In genomic region chr11:103709366-103709765, GRCh38 we compare ENCODE assay signal across 18 cellular contexts.
A peak's percentile ranks its signal among the peaks of the same experiment; 100 is the strongest.
DNase-seq lines count a peak whose midpoint lies in the region; ATAC-seq, FAIRE-seq and TF ChIP-seq lines count a peak whose summit lies in the region.
"Had no signal": no experiment of that assay in that cellular context is flagged by ENCODE, and none has a peak within 500 bp of the region (broad histone marks: within the 10 kb centered on the region; RNA-seq: fewer than 3 reads in every experiment).

No MANE protein-coding gene starts in this region.

- H3K79me2 ChIP-seq in GM12878 (ENCODE audit: control insufficient read depth, insufficient read depth, low read length) = no peaks in the 10 kb centered on the region

- FAIRE-seq in GM12878 (lab: Jason Lieb, UNC) = no peak
- FAIRE-seq: bronchial epithelial cell, H1, RCC 7860 had no signal

- RAD21 ChIA-PET in GM12878 (lab: Charles Lee; ENCODE audit: unreplicated experiment) = no interaction called here

- H2AFZ ChIP-seq in GM12878 (ENCODE audit: control insufficient read depth, low read depth, low read length) = no peak overlapping the region

- DNase-seq in Kasumi-1 (lab: John Stamatoyannopoulos, UW) = peak; percentile 65 to 72
- DNase-seq in GM12878 (ENCODE audit: low read depth, low spot score) = no peak
- no peak for DNase-seq in spleen
- DNase-seq: effector CD8-positive, alpha-beta T cell; left ventricle myocardium inferior; naive thymus-derived CD8-positive, alpha-beta T cell; NCI-H1105; NCI-H226; T-cell had no signal

- H3K9me3 ChIP-seq in GM12878 (replicated peaks; ENCODE audit: control insufficient read depth, insufficient read depth, low read length) (no peaks in the 10 kb centered on the region), spleen (peaks cover 0 to 3% (median 0%) of the 10 kb centered on the region in 8 donors)
- H3K9me3 ChIP-seq: left ventricle myocardium inferior, thoracic aorta had no signal

- H3K4me3 ChIP-seq in GM12878 = no peak overlapping the region
- no peak overlapping the region for H3K4me3 ChIP-seq in spleen
- H3K4me3 ChIP-seq: left ventricle myocardium inferior, thoracic aorta had no signal

- no peak for TF ChIP-seq EP300 in GM12878 (IDR thresholded peaks at IDR 0.05; ENCODE audit: borderline replicate concordance in 1 of 2, control insufficient read depth in 1 of 2, low read depth in 2 of 2, low read length in 2 of 2)

- in situ Hi-C loops in GM12878 (cut with MboI) = no loop called here

- WGBS in GM12878 (ENCODE audit: insufficient coverage, insufficient replicate concordance, low lambda C conversion rate, missing lambda C conversion rate) = 0% methylated on average over 2 of the region's 2 CpGs
- WGBS in spleen, 5 donors = 34 to 47% (median 35%) methylated on average over 2 of the region's 2 CpGs

- H3K36me3 ChIP-seq in GM12878 (ENCODE audit: control insufficient read depth in 2 of 2, insufficient read depth in 2 of 2, low read length in 1 of 2) (no peaks in the 10 kb centered on the region), spleen (no peaks in the 10 kb centered on the region)
- H3K36me3 ChIP-seq: left ventricle myocardium inferior, thoracic aorta had no signal

- no peak for TF ChIP-seq POLR2A in GM12878 (IDR thresholded peaks at IDR 0.05; ENCODE audit: low read depth, low read length)
- no peak for TF ChIP-seq POLR2A in spleen (IDR thresholded peaks at IDR 0.05)

- H3K27me3 ChIP-seq in GM12878 (replicated peaks in 1 of 2; ENCODE audit: control insufficient read depth in 2 of 2, insufficient read depth in 2 of 2, low read length in 1 of 2) = no peaks in the 10 kb centered on the region
- no peaks in the 10 kb centered on the region for H3K27me3 ChIP-seq in spleen (replicated peaks in 1 of 7)

- peak; percentile 64 for ATAC-seq in GM18867 (IDR thresholded peaks at IDR 0.05; ENCODE audit: unreplicated experiment)
- peak; percentile 91 for ATAC-seq in HG02885 (IDR thresholded peaks at IDR 0.05; ENCODE audit: poor library complexity, unreplicated experiment)
- peak; percentile 50; the same call in 2 of the 3 replicates for ATAC-seq in GM12878
- no peak for ATAC-seq in GM18858 (IDR thresholded peaks at IDR 0.05; ENCODE audit: unreplicated experiment)
- no peak for ATAC-seq in HG03097 (IDR thresholded peaks at IDR 0.05; ENCODE audit: low FRiP score, unreplicated experiment)
- ATAC-seq in GM18511 (IDR thresholded peaks at IDR 0.05; ENCODE audit: unreplicated experiment) = no peak
- ATAC-seq: naive thymus-derived CD8-positive, alpha-beta T cell; T-cell had no signal

- H3K9ac ChIP-seq in GM12878 (ENCODE audit: control insufficient read depth, insufficient read depth, low read length) = no peak overlapping the region

- TF ChIP-seq RAD21 in GM12878 (IDR thresholded peaks at IDR 0.05; ENCODE audit: insufficient read depth, low read depth, low read length) = no peak

- H3K4me2 ChIP-seq in GM12878 (ENCODE audit: control insufficient read depth, insufficient read depth) = no peak overlapping the region

- SMC1A ChIA-PET in GM12878 (lab: Charles Lee; ENCODE audit: uncharacterized antibody, unreplicated experiment) = interaction anchor here (1.3 kb wide), 1 partner anchor 27 kb away, joined by 4 read pairs; no protein-coding TSS in a partner anchor

- H3K4me1 ChIP-seq in GM12878 (ENCODE audit: control insufficient read depth, insufficient read depth, low read length) (no peaks in the 10 kb centered on the region), spleen (no peaks in the 10 kb centered on the region)
- H3K4me1 ChIP-seq: left ventricle myocardium inferior had no signal

- intact Hi-C loops in GM12878 (cut with micrococcal nuclease; ENCODE audit: unreplicated experiment) (no loop called here), spleen (cut with DNase I; ENCODE audit: low total_unique reads) (no loop called here)

- H3K27ac ChIP-seq in GM12878 (ENCODE audit: control insufficient read depth, insufficient read depth) = no peak overlapping the region
- H3K27ac ChIP-seq in spleen = no peak overlapping the region
- H3K27ac ChIP-seq: left ventricle myocardium inferior, thoracic aorta had no signal

- no peaks in the 10 kb centered on the region for H4K20me1 ChIP-seq in GM12878 (ENCODE audit: control insufficient read depth, insufficient read depth)

- CTCF ChIA-PET in GM12878 (lab: Yijun Ruan, JAX) = no interaction called here

- no TSS peak for BruUV-seq in GM12878 (replicated peaks; lab: Mats Ljungman, UMichigan)

- POLR2A ChIA-PET in GM12878 (lab: Charles Lee) = no interaction called here

- TF ChIP-seq CTCF in GM12878 (IDR thresholded peaks at IDR 0.05 in 2 of 3, conservative IDR thresholded peaks at IDR 0.05 in 1 of 3; ENCODE audit: control insufficient read depth in 2 of 3, extremely low read depth in 1 of 3, insufficient read depth in 1 of 3, low read depth in 3 of 3, low read length in 3 of 3) (no peak), spleen (IDR thresholded peaks at IDR 0.05 in 8 of 11, conservative IDR thresholded peaks at IDR 0.05 in 3 of 11) (no peak)

TF ChIP-seq in GM12878, 131 proteins besides CTCF, POLR2A, EP300 and RAD21:
- TF ChIP-seq ATF3 (IDR thresholded peaks at IDR 0.05; ENCODE audit: borderline replicate concordance, extremely low read depth, low read depth, low read length) = no peak
- no peak for TF ChIP-seq FOS (IDR thresholded peaks at IDR 0.05; ENCODE audit: borderline replicate concordance, extremely low read depth, insufficient read length)
- no peak for TF ChIP-seq MTA3 (IDR thresholded peaks at IDR 0.05; ENCODE audit: borderline replicate concordance, low read length)
- peak; percentile 80 for TF ChIP-seq SPI1 (IDR thresholded peaks at IDR 0.05; ENCODE audit: borderline replicate concordance, insufficient read depth, low read depth, low read length)

Comparison
In these comparisons a context has a peak if more than half of its experiments do, and no peak if none do; other contexts are left out.
1. ATAC-seq: peak in GM18867 (single experiment), HG02885 (single experiment) and GM12878 (single experiment); none in GM18858 (single experiment), HG03097 (single experiment) and GM18511 (single experiment).
2. DNase-seq: peak in Kasumi-1 (2 of 2); none in GM12878 (single experiment) and spleen (single experiment).